ENCODE assay signal across 26 cellular contexts in the genomic region with DNA sequence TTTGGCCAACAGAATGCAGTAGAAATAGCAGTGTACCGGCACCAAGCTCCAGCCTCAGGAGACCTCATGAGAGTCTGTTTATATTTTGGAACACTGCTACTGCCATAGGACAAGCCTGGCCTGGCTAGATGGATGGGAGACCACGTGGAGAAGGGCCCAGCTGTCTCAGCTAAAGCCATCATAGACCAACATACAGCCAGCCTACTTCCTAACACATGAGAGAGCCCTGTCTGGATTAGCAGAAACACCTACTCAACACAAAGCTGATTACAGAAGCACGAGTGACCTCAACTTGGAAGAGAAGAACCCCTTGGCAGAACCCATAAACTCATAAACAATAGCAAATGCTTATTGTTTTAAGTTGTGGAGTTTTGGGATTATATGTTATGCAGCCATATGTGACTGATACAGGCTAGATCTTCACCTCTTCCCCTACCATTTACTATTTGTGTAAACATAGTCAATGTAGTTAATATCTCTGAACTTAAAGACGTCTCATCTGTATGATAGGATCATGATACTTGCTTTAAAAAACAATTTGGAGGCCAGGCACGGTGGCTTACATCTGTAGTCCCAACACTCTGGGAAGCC.
DNase-seq lines count a peak whose midpoint lies in the region; ATAC-seq, FAIRE-seq and TF ChIP-seq lines count a peak whose summit lies in the region.
"Had no signal": no experiment of that assay in that cellular context is flagged by ENCODE, and none has a peak within 500 bp of the region (broad histone marks: within the 10 kb centered on the region; RNA-seq: fewer than 3 reads in every experiment).

No MANE protein-coding gene starts in this region.

- peaks cover 9% of the 10 kb centered on the region for H3K4me1 Mint-ChIP-seq in progenitor cell of endocrine pancreas (ENCODE audit: low read depth)
- H3K4me1 Mint-ChIP-seq: stimulated activated memory B cell treated with anti-CD40 and anti-IgM and Interleukin-4, amounts not matched to agents 10 μg/mL and 1 μg/mL and 100 μg/mL, for 72 hours had no signal

- WGBS in esophagus, 2 donors, result 76 to 78% methylated on average over 5 of the region's 5 CpGs

- H3K9me3 ChIP-seq in Panc1 (ENCODE audit: control insufficient read depth, insufficient read depth, low read depth, low read length), result no peaks in the 10 kb centered on the region
- H3K9me3 ChIP-seq in esophagus (ENCODE audit: control insufficient read depth in 2 of 2, insufficient read depth in 1 of 2, low read depth in 1 of 2, low read length in 1 of 2), result no peaks in the 10 kb centered on the region
- H3K9me3 ChIP-seq: heart left ventricle, thyroid gland had no signal

- DNase-seq in HTR-8/SVneo (ENCODE audit: insufficient read length, low spot score) (no peak), Panc1 (ENCODE audit: low read depth, low spot score) (no peak), progenitor cell of endocrine pancreas (ENCODE audit: low spot score, unreplicated experiment) (no peak), ACHN (no peak), NCI-H146 treated with DMSO at 0.1 percent for 48 hours (lab: John Stamatoyannopoulos, UW; ENCODE audit: unreplicated experiment) (no peak)
- DNase-seq in stimulated activated CD4-positive, alpha-beta T cell treated with anti-CD3 and anti-CD28 coated beads, Interleukin-4, amount 100 ng/mL, for 4 hours, result no peak
- DNase-seq in NK-92 treated with Interleukin-12 subunit alpha and Interleukin-12 subunit beta, amount 100 ng/mL, for 24 hours (lab: John Stamatoyannopoulos, UW), result no peak
- DNase-seq: activated B cell treated with CpG ODN at 0.5 μM for 24 hours; activated CD4-positive, alpha-beta memory T cell treated with anti-CD3 and anti-CD28 coated beads for 36 hours; activated naive CD4-positive, alpha-beta T cell treated with anti-CD3 and anti-CD28 coated beads for 36 hours; activated T-cell treated with anti-CD3 and anti-CD28 coated beads, Interleukin-2, amount 50 U/mL, for 4 hours; CD4-positive, CD25-positive, alpha-beta regulatory T cell; H9; heart left ventricle; NCI-H1105; NCI-H2081 treated with DMSO at 0.1 percent for 48 hours; NCI-H446 treated with DMSO at 0.1 percent for 48 hours; stimulated activated CD4-positive, alpha-beta T cell treated with anti-CD3 and anti-CD28 coated beads, Interleukin-1b, Interleukin-23, amount 100 ng/mL, for 48 hours; thyroid gland had no signal

- H3K27ac Mint-ChIP-seq in progenitor cell of endocrine pancreas, result peak overlapping the region; percentile 31
- H3K27ac Mint-ChIP-seq: activated B cell treated with CpG ODN at 0.5 μM for 24 hours; activated CD4-positive, alpha-beta memory T cell treated with anti-CD3 and anti-CD28 coated beads for 36 hours; activated naive CD4-positive, alpha-beta T cell treated with anti-CD3 and anti-CD28 coated beads for 36 hours; dendritic cell treated with granulocyte-macrophage colony-stimulating factor and Interleukin-4, amounts not matched to agents 40 ng/mL and 50 ng/mL, for 4 days; H9; stimulated activated memory B cell treated with anti-CD40 and anti-IgM and Interleukin-4, amounts not matched to agents 10 μg/mL and 1 μg/mL and 100 μg/mL, for 72 hours; T-helper 2 cell treated with Interferon-gamma antibody and Interleukin-4, amounts not matched to agents 5 μg/mL and 100 μg/mL, for 36 hours had no signal

- no peak for ATAC-seq in Panc1
- ATAC-seq: activated T-cell treated with anti-CD3 and anti-CD28 coated beads, Interleukin-2, amount 50 U/mL, for 4 hours; heart left ventricle; left lobe of liver; natural killer cell treated with Interleukin-12 subunit alpha and Interleukin-12 subunit beta and Interleukin-15 and Interleukin-18, amount 100 ng/mL, for 72 hours; stimulated activated memory B cell treated with anti-CD40 and anti-IgM and Interleukin-4, amounts not matched to agents 10 μg/mL and 1 μg/mL and 100 μg/mL, for 72 hours had no signal

- no peaks in the 10 kb centered on the region for H3K36me3 Mint-ChIP-seq in progenitor cell of endocrine pancreas (ENCODE audit: insufficient read depth)
- H3K36me3 Mint-ChIP-seq: activated CD4-positive, alpha-beta memory T cell treated with anti-CD3 and anti-CD28 coated beads for 36 hours; CD4-positive, CD25-positive, alpha-beta regulatory T cell; natural killer cell treated with Interleukin-12 subunit alpha and Interleukin-12 subunit beta and Interleukin-15 and Interleukin-18, amount 100 ng/mL, for 72 hours; stimulated activated memory B cell treated with anti-CD40 and anti-IgM and Interleukin-4, amounts not matched to agents 10 μg/mL and 1 μg/mL and 100 μg/mL, for 72 hours had no signal

- no TSS peak for BruUV-seq in Panc1 (replicated peaks; lab: Mats Ljungman, UMichigan)

- no peaks in the 10 kb centered on the region for H3K27me3 Mint-ChIP-seq in progenitor cell of endocrine pancreas
- H3K27me3 Mint-ChIP-seq: activated B cell treated with CpG ODN at 0.5 μM for 24 hours; activated CD4-positive, alpha-beta memory T cell treated with anti-CD3 and anti-CD28 coated beads for 36 hours; CD4-positive, CD25-positive, alpha-beta regulatory T cell; dendritic cell treated with granulocyte-macrophage colony-stimulating factor and Interleukin-4, amounts not matched to agents 40 ng/mL and 50 ng/mL, for 4 days; natural killer cell treated with Interleukin-12 subunit alpha and Interleukin-12 subunit beta and Interleukin-15 and Interleukin-18, amount 100 ng/mL, for 72 hours; stimulated activated memory B cell treated with anti-CD40 and anti-IgM and Interleukin-4, amounts not matched to agents 10 μg/mL and 1 μg/mL and 100 μg/mL, for 72 hours had no signal

- H3K36me3 ChIP-seq in Panc1 (ENCODE audit: control insufficient read depth, insufficient read depth, low read length) (no peaks in the 10 kb centered on the region), esophagus (ENCODE audit: control insufficient read depth in 2 of 2, insufficient read depth in 2 of 2, low read length in 1 of 2) (no peaks in the 10 kb centered on the region)
- H3K36me3 ChIP-seq: heart left ventricle, thyroid gland had no signal

- H3K27ac ChIP-seq in Panc1 (ENCODE audit: low read length) (peak overlapping the region; percentile 91), esophagus (ENCODE audit: low read depth in 2 of 2, low read length in 1 of 2) (peak overlapping the region; percentile 35 to 68)
- H3K27ac ChIP-seq: heart left ventricle, SK-N-MC, thyroid gland had no signal

- TF ChIP-seq CTCF in Panc1 (IDR thresholded peaks at IDR 0.05), result no peak
- TF ChIP-seq CTCF in progenitor cell of endocrine pancreas (IDR thresholded peaks at IDR 0.05; ENCODE audit: unreplicated experiment), result no peak

- in situ Hi-C loops in Panc1 (cut with HindIII; ENCODE audit: low pct_unique_long_range_greater_than_20kb, low sequenced_read_pairs), result no loop called here
- in situ Hi-C loops in ACHN (cut with HindIII; ENCODE audit: low pct_ligation_motif_present, low pct_unique_long_range_greater_than_20kb, low sequenced_read_pairs), result no loop called here

- H3K9me3 Mint-ChIP-seq in progenitor cell of endocrine pancreas (ENCODE audit: low read depth), result no peaks in the 10 kb centered on the region
- H3K9me3 Mint-ChIP-seq: activated B cell treated with CpG ODN at 0.5 μM for 24 hours; activated CD4-positive, alpha-beta memory T cell treated with anti-CD3 and anti-CD28 coated beads for 36 hours; activated naive CD4-positive, alpha-beta T cell treated with anti-CD3 and anti-CD28 coated beads for 36 hours; activated T-cell treated with anti-CD3 and anti-CD28 coated beads, Interleukin-2, amount 50 U/mL, for 4 hours; CD4-positive, CD25-positive, alpha-beta regulatory T cell; dendritic cell treated with granulocyte-macrophage colony-stimulating factor and Interleukin-4, amounts not matched to agents 40 ng/mL and 50 ng/mL, for 4 days; H9; natural killer cell treated with Interleukin-12 subunit alpha and Interleukin-12 subunit beta and Interleukin-15 and Interleukin-18, amount 100 ng/mL, for 72 hours; stimulated activated memory B cell treated with anti-CD40 and anti-IgM and Interleukin-4, amounts not matched to agents 10 μg/mL and 1 μg/mL and 100 μg/mL, for 72 hours; T-helper 2 cell treated with Interferon-gamma antibody and Interleukin-4, amounts not matched to agents 5 μg/mL and 100 μg/mL, for 36 hours had no signal

- H3K27me3 ChIP-seq in Panc1 (ENCODE audit: control insufficient read depth, insufficient read depth, low read length) (no peaks in the 10 kb centered on the region), esophagus (ENCODE audit: control insufficient read depth in 1 of 2, insufficient read depth in 2 of 2, low read length in 2 of 2) (no peaks in the 10 kb centered on the region)
- H3K27me3 ChIP-seq: heart left ventricle, thyroid gland had no signal

- CTCF ChIA-PET in Panc1 (lab: Charles Lee), result no interaction called here

- intact Hi-C loops in Panc1 (cut with micrococcal nuclease; ENCODE audit: unreplicated experiment), result no loop called here

- peak; percentile 87 for FAIRE-seq in HTR-8/SVneo (lab: Jason Lieb, UNC)

- H3K4me3 ChIP-seq in Panc1 (ENCODE audit: low read depth in 2 of 2, low read length in 2 of 2) (no peak overlapping the region), esophagus (ENCODE audit: low read depth in 1 of 2, low read length in 2 of 2) (no peak overlapping the region)
- H3K4me3 ChIP-seq: heart left ventricle, SK-N-MC, thyroid gland had no signal

- POLR2A ChIA-PET in Panc1 (lab: Charles Lee), result interaction anchor here (0.7 kb wide), 1 partner anchor 140 kb away, joined by 3 read pairs; no protein-coding TSS in a partner anchor

- H3K4me1 ChIP-seq in Panc1 (ENCODE audit: control insufficient read depth, insufficient read depth, low read length), result peaks cover 33% of the 10 kb centered on the region
- peaks cover 3 to 5% of the 10 kb centered on the region in 2 donors for H3K4me1 ChIP-seq in esophagus (ENCODE audit: control insufficient read depth in 2 of 2, insufficient read depth in 2 of 2, low read length in 1 of 2)

- H3K4me3 Mint-ChIP-seq in progenitor cell of endocrine pancreas (ENCODE audit: low read depth), result no peak overlapping the region
- H3K4me3 Mint-ChIP-seq: activated B cell treated with CpG ODN at 0.5 μM for 24 hours; activated CD4-positive, alpha-beta memory T cell treated with anti-CD3 and anti-CD28 coated beads for 36 hours; activated naive CD4-positive, alpha-beta T cell treated with anti-CD3 and anti-CD28 coated beads for 36 hours; activated T-cell treated with anti-CD3 and anti-CD28 coated beads, Interleukin-2, amount 50 U/mL, for 4 hours; CD4-positive, CD25-positive, alpha-beta regulatory T cell; dendritic cell treated with granulocyte-macrophage colony-stimulating factor and Interleukin-4, amounts not matched to agents 40 ng/mL and 50 ng/mL, for 4 days; H9; natural killer cell treated with Interleukin-12 subunit alpha and Interleukin-12 subunit beta and Interleukin-15 and Interleukin-18, amount 100 ng/mL, for 72 hours; stimulated activated memory B cell treated with anti-CD40 and anti-IgM and Interleukin-4, amounts not matched to agents 10 μg/mL and 1 μg/mL and 100 μg/mL, for 72 hours; T-helper 2 cell treated with Interferon-gamma antibody and Interleukin-4, amounts not matched to agents 5 μg/mL and 100 μg/mL, for 36 hours had no signal
